In genomic region chr7:104943502-104944343, GRCh38 we compare ENCODE assay signal across 8 cellular contexts.
A peak's percentile ranks its signal among the peaks of the same experiment; 100 is the strongest.
DNase-seq lines count a peak whose midpoint lies in the region; ATAC-seq lines count a peak whose summit lies in the region.

No MANE protein-coding gene starts in this region.

- ATAC-seq in GM18868 (IDR thresholded peaks at IDR 0.05; ENCODE audit: unreplicated experiment) (peak; percentile 67), HG03060 (IDR thresholded peaks at IDR 0.05; ENCODE audit: low read depth, unreplicated experiment) (peak; percentile 36), Right ventricle myocardium superior (ENCODE audit: poor library complexity) (peak; percentile 30), sciatic nerve (peak; percentile 32), GM18873 (IDR thresholded peaks at IDR 0.05; ENCODE audit: low FRiP score, unreplicated experiment) (no peak)

- intact Hi-C loops in Right ventricle myocardium superior (cut with DNase I) (loop anchor here (10.0 kb wide), 1 partner anchor 71 kb away; the partner anchor contains the start of gene KMT2E), sciatic nerve (cut with DNase I) (no loop called here)

- DNase-seq in NCI-H774 (lab: John Stamatoyannopoulos, UW) (peak; percentile 71), Right ventricle myocardium superior (peak; percentile 52), sciatic nerve (ENCODE audit: low spot score) (peak; percentile 74), KG1 (lab: John Stamatoyannopoulos, UW) (no peak)
- DNase-seq in activated T-cell treated with anti-CD3 and anti-CD28 coated beads, Interleukin-2, amount 50 U/mL, for 48 hours: peak; percentile 84 to 85
